In the genomic region with DNA sequence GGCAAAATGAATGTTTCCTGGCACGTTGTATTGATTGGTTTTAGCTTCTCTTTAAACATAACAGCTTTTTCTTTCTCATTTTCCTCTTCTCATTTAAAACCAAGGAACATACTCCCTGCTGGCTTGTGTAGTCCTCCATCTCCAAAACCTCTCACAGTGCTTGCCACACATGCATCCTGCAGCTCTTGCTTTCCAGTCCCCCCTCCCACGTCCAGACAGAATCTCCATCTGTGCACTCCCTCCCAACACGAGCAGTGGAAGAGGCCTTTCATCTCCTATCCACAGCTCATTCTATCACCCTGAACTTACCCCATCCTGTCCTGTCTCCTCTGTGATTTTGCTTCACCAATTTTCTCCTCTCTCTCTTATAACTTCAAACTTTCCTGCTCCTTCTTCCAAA, we compare ENCODE assay signal across 24 cellular contexts.
"Had no signal": no experiment of that assay in that cellular context is flagged by ENCODE, and none has a peak within 500 bp of the region (broad histone marks: within the 10 kb centered on the region; RNA-seq: fewer than 3 reads in every experiment).

No MANE protein-coding gene starts in this region.

- ATAC-seq: activated CD4-positive, CD25-positive, alpha-beta regulatory T cell treated with anti-CD3 and anti-CD28 coated beads, Interleukin-2, amount 50 U/mL, for 24 hours; activated naive CD8-positive, alpha-beta T cell treated with anti-CD3 and anti-CD28 coated beads, Interleukin-2, amount 50 U/mL, for 24 hours; mucosa of descending colon; psoas muscle; stimulated activated effector memory CD8-positive, alpha-beta T cell treated with anti-CD3 and anti-CD28 coated beads, Interleukin-12 subunit alpha, Interleukin-12 subunit beta, amount 100 ng/mL, for 72 hours had no signal

- H3K36me3 ChIP-seq: breast epithelium, left ventricle myocardium inferior, sigmoid colon, upper lobe of left lung, vagina had no signal

- DNase-seq: activated CD4-positive, alpha-beta memory T cell treated with anti-CD3 and anti-CD28 coated beads, Interleukin-2, amount 10 ng/mL, durations not matched to agents 7 days and 5 days; activated CD4-positive, alpha-beta T cell treated with anti-CD3 and anti-CD28 coated beads, Interleukin-2, amount 10 ng/mL, durations not matched to agents 24 days and 14 days; activated CD8-positive, alpha-beta memory T cell treated with anti-CD3 and anti-CD28 coated beads, Interleukin-2, amount 50 U/mL, for 48 hours; activated gamma-delta T cell; activated naive CD4-positive, alpha-beta T cell treated with anti-CD3 and anti-CD28 coated beads, Interleukin-2, amount 50 U/mL, for 16 hours; activated naive CD8-positive, alpha-beta T cell treated with anti-CD3 and anti-CD28 coated beads, Interleukin-2, amount 50 U/mL, for 24 hours; activated T-cell treated with anti-CD3 and anti-CD28 coated beads, Interleukin-2, amount 50 U/mL, for 24 hours; dermis blood vessel endothelial cell; effector CD8-positive, alpha-beta T cell; islet precursor cell; left ventricle myocardium inferior; mucosa of descending colon; psoas muscle; sigmoid colon; small intestine; stimulated activated CD4-positive, alpha-beta T cell treated with anti-CD3 and anti-CD28 coated beads, Interleukin-4, amount 100 ng/mL, for 24 hours; T-helper 9 cell; upper lobe of left lung had no signal

- H3K27ac ChIP-seq: breast epithelium, left ventricle myocardium inferior, psoas muscle, sigmoid colon, upper lobe of left lung, vagina, VCaP had no signal

- H3K9me3 ChIP-seq: breast epithelium, left ventricle myocardium inferior, mucosa of descending colon, psoas muscle, sigmoid colon, upper lobe of left lung, vagina had no signal

- H3K27me3 ChIP-seq: breast epithelium, sigmoid colon, upper lobe of left lung, vagina had no signal

- H3K4me3 ChIP-seq: breast epithelium, left ventricle myocardium inferior, lung, mucosa of descending colon, psoas muscle, sigmoid colon, upper lobe of left lung, vagina had no signal
